ENCODE assay signal across 8 cellular contexts in genomic region chr12:8687846-8688601, GRCh38. TPM values are rescaled to one million over a fixed set of nuclear protein-coding genes. Genes with fewer than 3 reads are reported as not detected.
DNase-seq lines count a peak whose midpoint lies in the region; ATAC-seq and TF ChIP-seq lines count a peak whose summit lies in the region.

No MANE protein-coding gene starts in this region.

- H3K18ac ChIP-seq in trophoblast cell (ENCODE audit: low read length): no peak overlapping the region

- H3K79me2 ChIP-seq in trophoblast cell (ENCODE audit: control insufficient read depth, insufficient read depth, low read length, poor library complexity): peaks cover 2% of the 10 kb centered on the region

- peaks cover 36% of the 10 kb centered on the region for H3K4me1 ChIP-seq in SJCRH30
- H3K4me1 ChIP-seq in trophoblast cell (ENCODE audit: control insufficient read depth in 1 of 2, insufficient read depth in 2 of 2, low read length in 2 of 2): peaks cover 6% of the 10 kb centered on the region in 2 experiments

- no peak overlapping the region for H3K14ac ChIP-seq in trophoblast cell (ENCODE audit: low read length)

- H3K4me2 ChIP-seq in trophoblast cell (ENCODE audit: low read length): peak overlapping the region; percentile 32

- no peak overlapping the region for H2AK5ac ChIP-seq in trophoblast cell (ENCODE audit: low read length)

- TF ChIP-seq RAD21 in Ishikawa (IDR thresholded peaks at IDR 0.05; ENCODE audit: low read depth): no peak

- no peak overlapping the region for H2BK120ac ChIP-seq in trophoblast cell (ENCODE audit: insufficient read depth, low read length, poor library complexity)

- H3K4me3 ChIP-seq in SJCRH30 (peak overlapping the region; percentile 20), fibroblast of villous mesenchyme (ENCODE audit: low read depth, low read length) (no peak overlapping the region), trophoblast cell (ENCODE audit: low read depth, low read length) (no peak overlapping the region)

- TF ChIP-seq CTCF in AG09319 (IDR thresholded peaks at IDR 0.05; ENCODE audit: low read depth, low read length): no peak
- TF ChIP-seq CTCF in fibroblast of villous mesenchyme (IDR thresholded peaks at IDR 0.05; ENCODE audit: insufficient read depth, low read depth, low read length): no peak

- H3K79me1 ChIP-seq in trophoblast cell (ENCODE audit: low read length): peaks cover 4% of the 10 kb centered on the region

- H3K27me3 ChIP-seq in SJCRH30: no peaks in the 10 kb centered on the region
- H3K27me3 ChIP-seq in trophoblast cell (ENCODE audit: insufficient read depth, low read length): no peaks in the 10 kb centered on the region

- H2BK5ac ChIP-seq in trophoblast cell (ENCODE audit: low read depth, low read length, poor library complexity): no peak overlapping the region

- no peak for ATAC-seq in GM18907 (IDR thresholded peaks at IDR 0.05; ENCODE audit: unreplicated experiment)
- no peak for ATAC-seq in HG03469 (IDR thresholded peaks at IDR 0.05; ENCODE audit: unreplicated experiment)

- H4K12ac ChIP-seq in trophoblast cell (ENCODE audit: low read depth, low read length): no peak overlapping the region

- TF ChIP-seq EP300 in Ishikawa (IDR thresholded peaks at IDR 0.05; ENCODE audit: borderline replicate concordance): no peak

- H2BK12ac ChIP-seq in trophoblast cell (ENCODE audit: low read length): no peak overlapping the region

- H3K9me3 ChIP-seq in SJCRH30 (replicated peaks): no peaks in the 10 kb centered on the region
- H3K9me3 ChIP-seq in trophoblast cell (ENCODE audit: insufficient read depth, low read depth, low read length): no peaks in the 10 kb centered on the region

- H3K4ac ChIP-seq in trophoblast cell (ENCODE audit: low read depth, low read length): no peak overlapping the region

- no peak overlapping the region for H4K91ac ChIP-seq in trophoblast cell (ENCODE audit: low read depth, low read length)

- no peak overlapping the region for H2AFZ ChIP-seq in trophoblast cell (ENCODE audit: insufficient read depth, low read length, poor library complexity)

- no peak overlapping the region for H4K8ac ChIP-seq in trophoblast cell (ENCODE audit: low read depth, low read length)

- H3K23ac ChIP-seq in trophoblast cell (ENCODE audit: low read length): no peak overlapping the region

- H3K27ac ChIP-seq in SJCRH30 (peak overlapping the region; percentile 22; the same call in 1 of the 2 replicates), trophoblast cell (ENCODE audit: low read depth, low read length) (peak overlapping the region; percentile 69)

- no peaks in the 10 kb centered on the region for H3K36me3 ChIP-seq in SJCRH30
- no peaks in the 10 kb centered on the region for H3K36me3 ChIP-seq in trophoblast cell (ENCODE audit: control insufficient read depth in 1 of 2, insufficient read depth in 2 of 2, low read length in 2 of 2)

- H3K9ac ChIP-seq in trophoblast cell (ENCODE audit: low read length): no peak overlapping the region

- DNase-seq in AG09319 (ENCODE audit: extremely low read depth, low read depth) (peak; percentile 54), SJCRH30 (peak; percentile 67 to 83), fibroblast of villous mesenchyme (ENCODE audit: low read depth) (peak; percentile 78), trophoblast cell (no peak)
- no peak for DNase-seq in stimulated activated CD4-positive, alpha-beta T cell treated with anti-CD3 and anti-CD28 coated beads, Interleukin-12 subunit alpha, Interleukin-12 subunit beta, amount 100 ng/mL, for 4 hours

- WGBS in trophoblast cell (ENCODE audit: extremely low coverage, insufficient coverage, insufficient read length): no CpG with 5 or more reads among the region's 2 CpGs

TF ChIP-seq in Ishikawa, 13 proteins besides CTCF, POLR2A, EP300 and RAD21:
- peak; percentile 62 for TF ChIP-seq MAX (IDR thresholded peaks at IDR 0.05)
- no peak for TF ChIP-seq EGR1 (IDR thresholded peaks at IDR 0.05)
- peak; percentile 59 for TF ChIP-seq TEAD4 (IDR thresholded peaks at IDR 0.05)
- TF ChIP-seq NFIC (IDR thresholded peaks at IDR 0.05): peak; percentile 88

RNA-seq across cellular contexts. Expression of gene RIMKLB, which starts 9.8 kb away (rescaled TPM):
- 47.7 and 63.1 TPM in 2 replicates for total RNA-seq in SJCRH30 (2014; rRNA removed; shearing (Covaris generic))
- 15.1 TPM in 2 replicates for total RNA-seq in fibroblast of villous mesenchyme
- polyA plus RNA-seq in trophoblast cell (2013): 62.1 and 62.8 TPM in 2 replicates

RNA-seq across cellular contexts. Expression of gene MFAP5, which starts 25.4 kb away (rescaled TPM):
- total RNA-seq in SJCRH30 (2014; rRNA removed; shearing (Covaris generic)): 0.23 TPM in 1 of 2 replicates, not detected in the other
- total RNA-seq in fibroblast of villous mesenchyme: 0.86 and 4.8 TPM in 2 replicates
- 455 and 486 TPM in 2 replicates for polyA plus RNA-seq in trophoblast cell (2013)

Comparison
In these comparisons a context has a peak if more than half of its experiments do, and no peak if none do; other contexts are left out.
1. DNase-seq: peak in AG09319 (single experiment), SJCRH30 (2 of 2) and fibroblast of villous mesenchyme (single experiment); none in trophoblast cell (0 of 2) and stimulated activated CD4-positive, alpha-beta T cell treated with anti-CD3 and anti-CD28 coated beads, Interleukin-12 subunit alpha, Interleukin-12 subunit beta, amount 100 ng/mL, for 4 hours (single experiment).